Comparison of ENCODE assay signal across 1 cellular context in genomic region chr6:15044146-15044882, GRCh38.
TF ChIP-seq lines count a peak whose summit lies in the region.

No MANE protein-coding gene starts in this region.

TF ChIP-seq in HepG2, 621 proteins besides CTCF, POLR2A, EP300 and RAD21 (continued from another document and continues in another):
- TF ChIP-seq, protein P1, sequence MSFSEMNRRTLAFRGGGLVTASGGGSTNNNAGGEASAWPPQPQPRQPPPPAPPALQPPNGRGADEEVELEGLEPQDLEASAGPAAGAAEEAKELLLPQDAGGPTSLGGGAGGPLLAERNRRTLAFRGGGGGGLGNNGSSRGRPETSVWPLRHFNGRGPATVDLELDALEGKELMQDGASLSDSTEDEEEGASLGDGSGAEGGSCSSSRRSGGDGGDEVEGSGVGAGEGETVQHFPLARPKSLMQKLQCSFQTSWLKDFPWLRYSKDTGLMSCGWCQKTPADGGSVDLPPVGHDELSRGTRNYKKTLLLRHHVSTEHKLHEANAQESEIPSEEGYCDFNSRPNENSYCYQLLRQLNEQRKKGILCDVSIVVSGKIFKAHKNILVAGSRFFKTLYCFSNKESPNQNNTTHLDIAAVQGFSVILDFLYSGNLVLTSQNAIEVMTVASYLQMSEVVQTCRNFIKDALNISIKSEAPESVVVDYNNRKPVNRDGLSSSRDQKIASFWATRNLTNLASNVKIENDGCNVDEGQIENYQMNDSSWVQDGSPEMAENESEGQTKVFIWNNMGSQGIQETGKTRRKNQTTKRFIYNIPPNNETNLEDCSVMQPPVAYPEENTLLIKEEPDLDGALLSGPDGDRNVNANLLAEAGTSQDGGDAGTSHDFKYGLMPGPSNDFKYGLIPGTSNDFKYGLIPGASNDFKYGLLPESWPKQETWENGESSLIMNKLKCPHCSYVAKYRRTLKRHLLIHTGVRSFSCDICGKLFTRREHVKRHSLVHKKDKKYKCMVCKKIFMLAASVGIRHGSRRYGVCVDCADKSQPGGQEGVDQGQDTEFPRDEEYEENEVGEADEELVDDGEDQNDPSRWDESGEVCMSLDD (CRISPR knock-in tag; IDR thresholded peaks at IDR 0.05; ENCODE audit: borderline replicate concordance) = no peak
- TF ChIP-seq NFATC3 (CRISPR knock-in tag; IDR thresholded peaks at IDR 0.05) (no peak), ZNF777 (CRISPR knock-in tag; IDR thresholded peaks at IDR 0.05) (no peak), ZNF205 (CRISPR knock-in tag; IDR thresholded peaks at IDR 0.05) (no peak), ZNF709 (CRISPR knock-in tag; IDR thresholded peaks at IDR 0.05) (no peak), ZNF670 (CRISPR knock-in tag; IDR thresholded peaks at IDR 0.05; ENCODE audit: borderline replicate concordance) (no peak), GPN1 (CRISPR knock-in tag; IDR thresholded peaks at IDR 0.05; ENCODE audit: borderline replicate concordance) (no peak), BRD4 (CRISPR knock-in tag; IDR thresholded peaks at IDR 0.05) (no peak), STAG1 (CRISPR knock-in tag; IDR thresholded peaks at IDR 0.05) (no peak), ZNF556 (CRISPR knock-in tag; IDR thresholded peaks at IDR 0.05; ENCODE audit: borderline replicate concordance) (peak; percentile 63; the same call in 1 of the 2 replicates), FOXO1 (CRISPR knock-in tag; IDR thresholded peaks at IDR 0.05) (no peak), ISX (CRISPR knock-in tag; conservative IDR thresholded peaks at IDR 0.05) (no peak), ZNF350 (CRISPR knock-in tag; IDR thresholded peaks at IDR 0.05; ENCODE audit: borderline replicate concordance, low read depth) (no peak), NR2F2 (IDR thresholded peaks at IDR 0.05; ENCODE audit: borderline replicate concordance, low read depth) (peak; percentile 55), ZNF749 (CRISPR knock-in tag; IDR thresholded peaks at IDR 0.05; ENCODE audit: borderline replicate concordance) (no peak), HES4 (CRISPR knock-in tag; IDR thresholded peaks at IDR 0.05; ENCODE audit: borderline replicate concordance) (no peak), SOX13 (IDR thresholded peaks at IDR 0.05) (peak; percentile 86), SOX13 (CRISPR knock-in tag; conservative IDR thresholded peaks at IDR 0.05 in 1 of 2, IDR thresholded peaks at IDR 0.05 in 1 of 2) (peak in 1 of 2 experiments; percentile 98; a peak in 2 of 4 replicates), MIXL1 (CRISPR knock-in tag; IDR thresholded peaks at IDR 0.05) (peak; percentile 78; the same call in 1 of the 2 replicates), U2AF1 (optimal IDR thresholded peaks at IDR 0.05; ENCODE audit: low read depth, low read length) (no peak), ZNF547 (CRISPR knock-in tag; IDR thresholded peaks at IDR 0.05) (no peak), JDP2 (CRISPR knock-in tag; IDR thresholded peaks at IDR 0.05; ENCODE audit: borderline replicate concordance) (no peak), ZNF550 (CRISPR knock-in tag; IDR thresholded peaks at IDR 0.05; ENCODE audit: borderline replicate concordance) (no peak), ZNF256 (CRISPR knock-in tag; conservative IDR thresholded peaks at IDR 0.05) (no peak), ZNF7 (CRISPR knock-in tag; IDR thresholded peaks at IDR 0.05) (peak; percentile 40; the same call in 1 of the 2 replicates), ZNF318 (CRISPR knock-in tag; IDR thresholded peaks at IDR 0.05) (no peak), SOX5 (CRISPR knock-in tag; IDR thresholded peaks at IDR 0.05; ENCODE audit: borderline replicate concordance) (peak; percentile 98), TP53 (CRISPR knock-in tag; conservative IDR thresholded peaks at IDR 0.05) (no peak), ZNF629 (CRISPR knock-in tag; conservative IDR thresholded peaks at IDR 0.05) (peak; percentile 64), KDM6A (CRISPR knock-in tag; IDR thresholded peaks at IDR 0.05; ENCODE audit: low read depth) (no peak), ZNF263 (CRISPR knock-in tag; IDR thresholded peaks at IDR 0.05) (no peak), FOXA3 (CRISPR knock-in tag; IDR thresholded peaks at IDR 0.05) (peak; percentile 40; the same call in 1 of the 2 replicates), ZNF17 (CRISPR knock-in tag; IDR thresholded peaks at IDR 0.05) (no peak), ZNF891 (CRISPR knock-in tag; IDR thresholded peaks at IDR 0.05) (no peak), IRF2 (CRISPR knock-in tag; IDR thresholded peaks at IDR 0.05) (0 out of 2 replicates have a peak, but pooled peaks have one; percentile 49), ZMYM2 (CRISPR knock-in tag; IDR thresholded peaks at IDR 0.05) (0 out of 2 replicates have a peak, but pooled peaks have one; percentile 46)
- TF ChIP-seq, protein P2, sequence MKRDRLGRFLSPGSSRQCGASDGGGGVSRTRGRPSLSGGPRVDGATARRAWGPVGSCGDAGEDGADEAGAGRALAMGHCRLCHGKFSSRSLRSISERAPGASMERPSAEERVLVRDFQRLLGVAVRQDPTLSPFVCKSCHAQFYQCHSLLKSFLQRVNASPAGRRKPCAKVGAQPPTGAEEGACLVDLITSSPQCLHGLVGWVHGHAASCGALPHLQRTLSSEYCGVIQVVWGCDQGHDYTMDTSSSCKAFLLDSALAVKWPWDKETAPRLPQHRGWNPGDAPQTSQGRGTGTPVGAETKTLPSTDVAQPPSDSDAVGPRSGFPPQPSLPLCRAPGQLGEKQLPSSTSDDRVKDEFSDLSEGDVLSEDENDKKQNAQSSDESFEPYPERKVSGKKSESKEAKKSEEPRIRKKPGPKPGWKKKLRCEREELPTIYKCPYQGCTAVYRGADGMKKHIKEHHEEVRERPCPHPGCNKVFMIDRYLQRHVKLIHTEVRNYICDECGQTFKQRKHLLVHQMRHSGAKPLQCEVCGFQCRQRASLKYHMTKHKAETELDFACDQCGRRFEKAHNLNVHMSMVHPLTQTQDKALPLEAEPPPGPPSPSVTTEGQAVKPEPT (CRISPR knock-in tag; IDR thresholded peaks at IDR 0.05; ENCODE audit: low read depth) = no peak
- TF ChIP-seq, protein P3, sequence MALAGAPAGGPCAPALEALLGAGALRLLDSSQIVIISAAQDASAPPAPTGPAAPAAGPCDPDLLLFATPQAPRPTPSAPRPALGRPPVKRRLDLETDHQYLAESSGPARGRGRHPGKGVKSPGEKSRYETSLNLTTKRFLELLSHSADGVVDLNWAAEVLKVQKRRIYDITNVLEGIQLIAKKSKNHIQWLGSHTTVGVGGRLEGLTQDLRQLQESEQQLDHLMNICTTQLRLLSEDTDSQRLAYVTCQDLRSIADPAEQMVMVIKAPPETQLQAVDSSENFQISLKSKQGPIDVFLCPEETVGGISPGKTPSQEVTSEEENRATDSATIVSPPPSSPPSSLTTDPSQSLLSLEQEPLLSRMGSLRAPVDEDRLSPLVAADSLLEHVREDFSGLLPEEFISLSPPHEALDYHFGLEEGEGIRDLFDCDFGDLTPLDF (CRISPR knock-in tag; IDR thresholded peaks at IDR 0.05) = no peak
- TF ChIP-seq, protein P4, sequence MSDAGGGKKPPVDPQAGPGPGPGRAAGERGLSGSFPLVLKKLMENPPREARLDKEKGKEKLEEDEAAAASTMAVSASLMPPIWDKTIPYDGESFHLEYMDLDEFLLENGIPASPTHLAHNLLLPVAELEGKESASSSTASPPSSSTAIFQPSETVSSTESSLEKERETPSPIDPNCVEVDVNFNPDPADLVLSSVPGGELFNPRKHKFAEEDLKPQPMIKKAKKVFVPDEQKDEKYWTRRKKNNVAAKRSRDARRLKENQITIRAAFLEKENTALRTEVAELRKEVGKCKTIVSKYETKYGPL (CRISPR knock-in tag; IDR thresholded peaks at IDR 0.05) = no peak
- TF ChIP-seq, protein P5, sequence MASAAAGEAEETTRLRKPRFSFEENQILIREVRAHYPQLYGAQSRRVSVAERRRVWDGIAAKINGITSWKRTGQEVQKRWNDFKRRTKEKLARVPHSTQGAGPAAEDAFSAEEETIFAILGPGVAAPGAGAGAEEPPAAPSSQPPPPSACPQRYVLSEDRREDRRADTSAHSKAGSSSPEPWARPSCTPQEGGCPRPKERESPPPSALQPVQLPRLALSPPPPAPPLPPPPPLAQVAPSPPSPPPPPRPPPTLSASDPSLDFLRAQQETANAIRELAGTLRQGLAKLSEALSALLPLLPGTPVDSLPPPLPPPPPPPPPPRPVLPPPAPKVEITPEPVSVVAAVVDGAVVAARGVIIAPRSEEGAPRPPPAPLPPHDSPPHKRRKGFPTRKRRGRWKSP (CRISPR knock-in tag; IDR thresholded peaks at IDR 0.05) = no peak
- TF ChIP-seq, protein P6, sequence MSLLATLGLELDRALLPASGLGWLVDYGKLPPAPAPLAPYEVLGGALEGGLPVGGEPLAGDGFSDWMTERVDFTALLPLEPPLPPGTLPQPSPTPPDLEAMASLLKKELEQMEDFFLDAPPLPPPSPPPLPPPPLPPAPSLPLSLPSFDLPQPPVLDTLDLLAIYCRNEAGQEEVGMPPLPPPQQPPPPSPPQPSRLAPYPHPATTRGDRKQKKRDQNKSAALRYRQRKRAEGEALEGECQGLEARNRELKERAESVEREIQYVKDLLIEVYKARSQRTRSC (CRISPR knock-in tag; IDR thresholded peaks at IDR 0.05; ENCODE audit: low read depth) = no peak
- TF ChIP-seq, protein P7, sequence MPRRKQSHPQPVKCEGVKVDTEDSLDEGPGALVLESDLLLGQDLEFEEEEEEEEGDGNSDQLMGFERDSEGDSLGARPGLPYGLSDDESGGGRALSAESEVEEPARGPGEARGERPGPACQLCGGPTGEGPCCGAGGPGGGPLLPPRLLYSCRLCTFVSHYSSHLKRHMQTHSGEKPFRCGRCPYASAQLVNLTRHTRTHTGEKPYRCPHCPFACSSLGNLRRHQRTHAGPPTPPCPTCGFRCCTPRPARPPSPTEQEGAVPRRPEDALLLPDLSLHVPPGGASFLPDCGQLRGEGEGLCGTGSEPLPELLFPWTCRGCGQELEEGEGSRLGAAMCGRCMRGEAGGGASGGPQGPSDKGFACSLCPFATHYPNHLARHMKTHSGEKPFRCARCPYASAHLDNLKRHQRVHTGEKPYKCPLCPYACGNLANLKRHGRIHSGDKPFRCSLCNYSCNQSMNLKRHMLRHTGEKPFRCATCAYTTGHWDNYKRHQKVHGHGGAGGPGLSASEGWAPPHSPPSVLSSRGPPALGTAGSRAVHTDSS (CRISPR knock-in tag; conservative IDR thresholded peaks at IDR 0.05) = no peak
- TF ChIP-seq, protein P8, sequence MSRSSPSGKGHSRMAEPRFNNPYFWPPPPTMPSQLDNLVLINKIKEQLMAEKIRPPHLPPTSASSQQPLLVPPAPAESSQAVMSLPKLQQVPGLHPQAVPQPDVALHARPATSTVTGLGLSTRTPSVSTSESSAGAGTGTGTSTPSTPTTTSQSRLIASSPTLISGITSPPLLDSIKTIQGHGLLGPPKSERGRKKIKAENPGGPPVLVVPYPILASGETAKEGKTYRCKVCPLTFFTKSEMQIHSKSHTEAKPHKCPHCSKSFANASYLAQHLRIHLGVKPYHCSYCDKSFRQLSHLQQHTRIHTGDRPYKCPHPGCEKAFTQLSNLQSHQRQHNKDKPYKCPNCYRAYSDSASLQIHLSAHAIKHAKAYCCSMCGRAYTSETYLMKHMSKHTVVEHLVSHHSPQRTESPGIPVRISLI (CRISPR knock-in tag; IDR thresholded peaks at IDR 0.05; ENCODE audit: borderline replicate concordance) = no peak
